27 cellular contexts compared by ENCODE assay signal in genomic region chr5:117131876-117132275, GRCh38.
DNase-seq lines count a peak whose midpoint lies in the region; ATAC-seq and TF ChIP-seq lines count a peak whose summit lies in the region.
"Had no signal": no experiment of that assay in that cellular context is flagged by ENCODE, and none has a peak within 500 bp of the region (broad histone marks: within the 10 kb centered on the region; RNA-seq: fewer than 3 reads in every experiment).

No MANE protein-coding gene starts in this region.

- no peak for ATAC-seq in HG02938 (IDR thresholded peaks at IDR 0.05; ENCODE audit: unreplicated experiment)
- ATAC-seq: activated T-cell treated with anti-CD3 and anti-CD28 coated beads, Interleukin-2, amount 50 U/mL, for 72 hours; HCT116; mucosa of descending colon; natural killer cell treated with Interleukin-12 subunit alpha and Interleukin-12 subunit beta and Interleukin-15 and Interleukin-18, amount 100 ng/mL, for 72 hours; right cardiac atrium; stimulated activated naive CD8-positive, alpha-beta T cell treated with anti-CD3 and anti-CD28 coated beads, Interleukin-15, amount 100 ng/mL, for 72 hours had no signal

- H3K4me3 ChIP-seq in WERI-Rb-1 (ENCODE audit: low read depth, low read length), result no peak overlapping the region
- H3K4me3 ChIP-seq: coronary artery, mucosa of descending colon had no signal

- DNase-seq in DMS 273 (lab: John Stamatoyannopoulos, UW; ENCODE audit: unreplicated experiment), result peak; percentile 17
- DNase-seq in DMS 273 treated with DMSO at 0.1 percent for 48 hours (lab: John Stamatoyannopoulos, UW), result no peak
- DNase-seq in SK-MEL-5 (ENCODE audit: low read depth, low spot score), result peak; percentile 77
- DNase-seq in globus pallidus (ENCODE audit: low spot score), result peak; percentile 63
- peak; percentile 65 for DNase-seq in pons (ENCODE audit: low spot score)
- DNase-seq in WERI-Rb-1, result no peak
- no peak for DNase-seq in occipital lobe (lab: John Stamatoyannopoulos, UW)
- DNase-seq: activated CD4-positive, alpha-beta memory T cell treated with anti-CD3 and anti-CD28 coated beads for 36 hours; activated CD4-positive, CD25-positive, alpha-beta regulatory T cell treated with anti-CD3 and anti-CD28 coated beads, Interleukin-2, amount 50 U/mL, for 72 hours; activated T-cell treated with anti-CD3 and anti-CD28 coated beads, Interleukin-2, amount 50 U/mL, for 72 hours; effector CD8-positive, alpha-beta T cell; kidney; mucosa of descending colon; NCI-H526; NK-92 treated with Interleukin-12 subunit alpha and Interleukin-12 subunit beta, amount 100 ng/mL, for 24 hours; right cardiac atrium; Right ventricle myocardium superior; stimulated activated CD4-positive, alpha-beta T cell treated with anti-CD3 and anti-CD28 coated beads, Interleukin-2, amount 100 ng/mL, for 48 hours; stimulated activated naive CD8-positive, alpha-beta T cell treated with anti-CD3 and anti-CD28 coated beads, Interleukin-15, amount 100 ng/mL, for 72 hours; T-helper 2 cell had no signal

- in situ Hi-C loops in SK-MEL-5 (cut with HindIII; ENCODE audit: low pct_unique_long_range_greater_than_20kb, low sequenced_read_pairs), result no loop called here

- no peak for TF ChIP-seq CTCF in WERI-Rb-1 (IDR thresholded peaks at IDR 0.05; ENCODE audit: low read depth, low read length)

- no peaks in the 10 kb centered on the region for H3K9me3 ChIP-seq in WERI-Rb-1 (ENCODE audit: severe bottlenecking)
- H3K9me3 ChIP-seq: mucosa of descending colon had no signal

- H3K36me3 ChIP-seq in WERI-Rb-1, result no peaks in the 10 kb centered on the region

- no peak overlapping the region for H3K27ac ChIP-seq in WERI-Rb-1
- H3K27ac ChIP-seq: 22Rv1, C4-2B, coronary artery, parathyroid adenoma had no signal

- H3K27me3 ChIP-seq in WERI-Rb-1 (ENCODE audit: insufficient read depth, low read depth, severe bottlenecking), result no peaks in the 10 kb centered on the region

Comparison
In these comparisons a context has a peak if more than half of its experiments do, and no peak if none do; other contexts are left out.
1. DNase-seq: peak in DMS 273 (single experiment), SK-MEL-5 (single experiment), globus pallidus (single experiment) and pons (single experiment); none in DMS 273 treated with DMSO at 0.1 percent for 48 hours (single experiment), WERI-Rb-1 (single experiment) and occipital lobe (single experiment).